ENCODE assay signal across 24 cellular contexts in genomic region chr14:92683041-92683440, GRCh38.
"Had no signal": no experiment of that assay in that cellular context is flagged by ENCODE, and none has a peak within 500 bp of the region (broad histone marks: within the 10 kb centered on the region; RNA-seq: fewer than 3 reads in every experiment).

No MANE protein-coding gene starts in this region.

- H3K27ac Mint-ChIP-seq: progenitor cell of endocrine pancreas; stimulated activated naive CD8-positive, alpha-beta T cell treated with anti-CD3 and anti-CD28 coated beads, Interleukin-15, Interleukin-2, amounts not matched to agents 100 ng/mL and 50 ng/mL, for 24 hours had no signal

- H3K27me3 ChIP-seq: esophagus muscularis mucosa, heart right ventricle, neutrophil, right lobe of liver, suprapubic skin, transverse colon, vagina had no signal

- H3K4me3 ChIP-seq: coronary artery, esophagus muscularis mucosa, heart right ventricle, lower lobe of right lung, right lobe of liver, smooth muscle cell, suprapubic skin, transverse colon, vagina had no signal

- H3K36me3 ChIP-seq: transverse colon had no signal

- H3K9me3 ChIP-seq: esophagus muscularis mucosa, lower lobe of right lung, neutrophil, right lobe of liver, suprapubic skin, transverse colon, vagina had no signal

- H3K4me1 Mint-ChIP-seq: neural crest cell had no signal

- H3K4me1 ChIP-seq: parathyroid adenoma, right lobe of liver had no signal

- H3K27me3 Mint-ChIP-seq: naive thymus-derived CD8-positive, alpha-beta T cell; progenitor cell of endocrine pancreas; stimulated activated naive B cell treated with anti-CD40 and anti-IgM and Interleukin-4, amounts not matched to agents 10 μg/mL and 1 μg/mL and 100 μg/mL, for 72 hours; stimulated activated naive CD8-positive, alpha-beta T cell treated with anti-CD3 and anti-CD28 coated beads, Interleukin-15, Interleukin-2, amounts not matched to agents 100 ng/mL and 50 ng/mL, for 24 hours had no signal

- H3K9me3 Mint-ChIP-seq: naive thymus-derived CD8-positive, alpha-beta T cell; neural crest cell; stimulated activated naive CD8-positive, alpha-beta T cell treated with anti-CD3 and anti-CD28 coated beads, Interleukin-15, Interleukin-2, amounts not matched to agents 100 ng/mL and 50 ng/mL, for 24 hours had no signal

- H3K4me3 Mint-ChIP-seq: naive thymus-derived CD8-positive, alpha-beta T cell; neural crest cell; stimulated activated naive B cell treated with anti-CD40 and anti-IgM and Interleukin-4, amounts not matched to agents 10 μg/mL and 1 μg/mL and 100 μg/mL, for 72 hours; stimulated activated naive CD8-positive, alpha-beta T cell treated with anti-CD3 and anti-CD28 coated beads, Interleukin-15, Interleukin-2, amounts not matched to agents 100 ng/mL and 50 ng/mL, for 24 hours had no signal

- DNase-seq: dermis blood vessel endothelial cell; effector memory CD4-positive, alpha-beta T cell; foreskin keratinocyte; glutamatergic neuron; heart right ventricle; hippocampal formation; islet precursor cell; left ventricle myocardium superior; lower lobe of right lung; stimulated activated CD4-positive, alpha-beta T cell treated with anti-CD3 and anti-CD28 coated beads, Interleukin-4, amount 100 ng/mL, for 4 hours; stimulated activated naive B cell treated with anti-CD40 and anti-IgM and Interleukin-4, amounts not matched to agents 10 μg/mL and 1 μg/mL and 100 μg/mL, for 72 hours; transverse colon had no signal

- H3K27ac ChIP-seq: coronary artery, esophagus muscularis mucosa, foreskin keratinocyte, heart right ventricle, lower lobe of right lung, neutrophil, parathyroid adenoma, right lobe of liver, suprapubic skin, transverse colon, vagina had no signal

- ATAC-seq: foreskin keratinocyte; heart right ventricle; left ventricle myocardium superior; lower lobe of right lung; naive thymus-derived CD8-positive, alpha-beta T cell; right lobe of liver; stimulated activated naive B cell treated with anti-CD40 and anti-IgM and Interleukin-4, amounts not matched to agents 10 μg/mL and 1 μg/mL and 100 μg/mL, for 72 hours had no signal
